ENCODE assay signal across 9 cellular contexts in the genomic region with DNA sequence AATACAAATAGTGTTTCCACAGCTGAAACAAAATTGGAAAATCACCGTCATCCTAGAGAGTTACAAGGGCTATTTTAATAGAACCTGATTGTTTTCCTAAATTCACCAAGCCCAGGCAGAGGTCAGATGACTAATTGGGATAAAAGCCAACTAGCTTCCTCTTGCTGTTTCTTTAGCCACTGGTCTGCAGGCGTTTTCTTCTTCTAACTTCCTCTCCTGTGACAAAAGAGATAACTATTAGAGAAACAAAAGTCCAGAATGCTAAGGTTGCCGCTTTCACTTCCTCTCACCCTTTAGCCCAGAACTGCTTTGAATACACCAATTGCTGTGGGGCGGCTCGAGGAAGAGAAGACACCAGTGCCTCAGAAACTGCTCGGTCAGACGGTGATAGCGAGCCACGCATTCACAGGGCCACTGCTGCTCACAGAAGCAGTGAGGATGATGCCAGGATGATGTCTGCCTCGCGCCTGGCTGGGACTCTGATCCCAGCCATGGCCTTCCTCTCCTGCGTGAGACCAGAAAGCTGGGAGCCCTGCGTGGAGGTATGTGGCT. TPM values are rescaled to one million over a fixed set of nuclear protein-coding genes. Genes with fewer than 3 reads are reported as not detected.
DNase-seq lines count a peak whose midpoint lies in the region; ATAC-seq and TF ChIP-seq lines count a peak whose summit lies in the region.
"Had no signal": no experiment of that assay in that cellular context is flagged by ENCODE, and none has a peak within 500 bp of the region (broad histone marks: within the 10 kb centered on the region; RNA-seq: fewer than 3 reads in every experiment).

Gene TLR4, plus strand, starts transcription at position 380 of the 552 bp plus-strand sequence. Its CDS starts 70 bp downstream, at position 450.

- H3K27me3 Mint-ChIP-seq in dendritic cell treated with granulocyte-macrophage colony-stimulating factor and Interleukin-4, amounts not matched to agents 40 ng/mL and 50 ng/mL, for 4 days: no peaks in the 10 kb centered on the region
- H3K27me3 Mint-ChIP-seq: brain had no signal

- H2BK15ac ChIP-seq in mesendoderm (replicated peaks; ENCODE audit: low read depth): no peak within 1 kb of the TSS

- peaks cover 67% of the 10 kb centered on the region for H3K4me1 Mint-ChIP-seq in dendritic cell treated with granulocyte-macrophage colony-stimulating factor and Interleukin-4, amounts not matched to agents 40 ng/mL and 50 ng/mL, for 4 days (ENCODE audit: low read depth)

- no peaks in the 10 kb centered on the region for H3K79me1 ChIP-seq in mesendoderm (ENCODE audit: low read length)

- no peak within 1 kb of the TSS for H2BK5ac ChIP-seq in mesendoderm (ENCODE audit: low read length)

- no peaks in the 10 kb centered on the region for H3K9me3 Mint-ChIP-seq in dendritic cell treated with granulocyte-macrophage colony-stimulating factor and Interleukin-4, amounts not matched to agents 40 ng/mL and 50 ng/mL, for 4 days

- H3K9me3 ChIP-seq in A673 (ENCODE audit: low read depth, low read length, poor library complexity, severe bottlenecking): no peaks in the 10 kb centered on the region

- DNase-seq in NOMO-1 treated with DMSO at 0.1 percent for 48 hours (lab: John Stamatoyannopoulos, UW; ENCODE audit: unreplicated experiment) (peak; percentile 99), mesendoderm (peak; percentile 25), A673 (ENCODE audit: low spot score) (no peak)
- DNase-seq in activated CD4-positive, CD25-positive, alpha-beta regulatory T cell (lab: John Stamatoyannopoulos, UW): no peak

- H3K9ac ChIP-seq in mesendoderm (ENCODE audit: low read length): no peak within 1 kb of the TSS

- H3K4me1 ChIP-seq in mesendoderm (ENCODE audit: control insufficient read depth, low read depth, low read length) (no peaks in the 10 kb centered on the region), A673 (ENCODE audit: insufficient read depth, low read length, poor library complexity, severe bottlenecking) (no peaks in the 10 kb centered on the region)

- BruUV-seq in A673 (replicated peaks; lab: Mats Ljungman, UMichigan): no TSS peak

- WGBS in mesendoderm (ENCODE audit: extremely low coverage, insufficient coverage, low lambda C conversion rate): no CpG with 5 or more reads among the region's 13 CpGs

- POLR2A ChIA-PET in A673 (lab: Charles Lee; ENCODE audit: low non-redundant PET): no interaction called here

- H3K4me3 ChIP-seq in mesendoderm (ENCODE audit: low read length): no peak within 1 kb of the TSS
- H3K4me3 ChIP-seq in A673 (ENCODE audit: low read depth, low read length, poor library complexity, severe bottlenecking): no peak within 1 kb of the TSS

- H3K27ac Mint-ChIP-seq in dendritic cell treated with granulocyte-macrophage colony-stimulating factor and Interleukin-4, amounts not matched to agents 40 ng/mL and 50 ng/mL, for 4 days: peak within 1 kb of the TSS; percentile 98

- no peak for TF ChIP-seq CTCF in A673 (conservative IDR thresholded peaks at IDR 0.05; ENCODE audit: low read depth, low read length)

- H3K79me2 ChIP-seq in mesendoderm (ENCODE audit: control insufficient read depth, insufficient read depth, low read length): no peaks in the 10 kb centered on the region

- H3K4me2 ChIP-seq in mesendoderm (ENCODE audit: low read length): no peak within 1 kb of the TSS

- no peak within 1 kb of the TSS for H3K18ac ChIP-seq in mesendoderm (ENCODE audit: low read length)

- H3K27me3 ChIP-seq in mesendoderm (ENCODE audit: insufficient read depth, low read length, poor library complexity): no peaks in the 10 kb centered on the region
- H3K27me3 ChIP-seq in A673 (replicated peaks; ENCODE audit: insufficient read depth, low read depth, low read length, poor library complexity): no peaks in the 10 kb centered on the region

- H3K56ac ChIP-seq in mesendoderm (ENCODE audit: low read length): no peak within 1 kb of the TSS

- H4K8ac ChIP-seq in mesendoderm (ENCODE audit: low read depth, low read length): no peak within 1 kb of the TSS

- H3K36me3 ChIP-seq in mesendoderm (ENCODE audit: control insufficient read depth, insufficient read depth, low read length) (no peaks in the 10 kb centered on the region), A673 (ENCODE audit: insufficient read depth, low read length, poor library complexity, severe bottlenecking) (no peaks in the 10 kb centered on the region)

- peak; percentile 47 for TF ChIP-seq POLR2A in GM18526 (IDR thresholded peaks at IDR 0.05; ENCODE audit: extremely low read depth, insufficient read length)

- H3K23ac ChIP-seq in mesendoderm (ENCODE audit: low read length): no peak within 1 kb of the TSS

- H3K4me3 Mint-ChIP-seq in dendritic cell treated with granulocyte-macrophage colony-stimulating factor and Interleukin-4, amounts not matched to agents 40 ng/mL and 50 ng/mL, for 4 days: peak within 1 kb of the TSS; percentile 98

- peaks cover 49% of the 10 kb centered on the region for H3K36me3 Mint-ChIP-seq in dendritic cell treated with granulocyte-macrophage colony-stimulating factor and Interleukin-4, amounts not matched to agents 40 ng/mL and 50 ng/mL, for 4 days (ENCODE audit: low read depth)
- H3K36me3 Mint-ChIP-seq: brain had no signal

- H2AK5ac ChIP-seq in mesendoderm (ENCODE audit: low read length): no peak within 1 kb of the TSS

- intact Hi-C loops in dendritic cell treated with granulocyte-macrophage colony-stimulating factor and Interleukin-4, amounts not matched to agents 40 ng/mL and 50 ng/mL, for 4 days (cut with micrococcal nuclease): loop anchor here (1.0 to 5.0 kb wide), 3 partner anchors 14 to 79 kb away; no protein-coding TSS in a partner anchor
- intact Hi-C loops in A673 (cut with micrococcal nuclease; ENCODE audit: unreplicated experiment): no loop called here

- CTCF ChIA-PET in A673 (lab: Charles Lee): no interaction called here

- no peak within 1 kb of the TSS for H2BK120ac ChIP-seq in mesendoderm (ENCODE audit: low read depth, low read length)

- H4K5ac ChIP-seq in mesendoderm (ENCODE audit: low read length): no peak within 1 kb of the TSS

- peak; percentile 99 for ATAC-seq in HG02798 (IDR thresholded peaks at IDR 0.05; ENCODE audit: poor library complexity, unreplicated experiment)

- H3K27ac ChIP-seq in mesendoderm (ENCODE audit: low read depth, low read length) (no peak within 1 kb of the TSS), temporal lobe (ENCODE audit: low read depth, low read length) (peak within 1 kb of the TSS; percentile 87), A673 (ENCODE audit: low read depth, low read length, poor library complexity, severe bottlenecking) (no peak within 1 kb of the TSS)

- H3K4ac ChIP-seq in mesendoderm (ENCODE audit: low read depth, low read length): no peak within 1 kb of the TSS

RNA-seq across cellular contexts. Expression of gene TLR4, which starts in this region (rescaled TPM):
- polyA plus RNA-seq in mesendoderm (2013, experiment 1 of 2): 0.03 TPM
- 0.04 TPM for polyA plus RNA-seq in mesendoderm (2013, experiment 2 of 2)
- total RNA-seq in temporal lobe (3.9 TPM), A673 (2021) (not detected in 2 replicates)

Comparison
In these comparisons a context has a peak if more than half of its experiments do, and no peak if none do; other contexts are left out.
1. DNase-seq: peak in NOMO-1 treated with DMSO at 0.1 percent for 48 hours (single experiment) and mesendoderm (single experiment); none in activated CD4-positive, CD25-positive, alpha-beta regulatory T cell (0 of 4) and A673 (single experiment).